ENCODE assay signal across 8 cellular contexts in the genomic region with DNA sequence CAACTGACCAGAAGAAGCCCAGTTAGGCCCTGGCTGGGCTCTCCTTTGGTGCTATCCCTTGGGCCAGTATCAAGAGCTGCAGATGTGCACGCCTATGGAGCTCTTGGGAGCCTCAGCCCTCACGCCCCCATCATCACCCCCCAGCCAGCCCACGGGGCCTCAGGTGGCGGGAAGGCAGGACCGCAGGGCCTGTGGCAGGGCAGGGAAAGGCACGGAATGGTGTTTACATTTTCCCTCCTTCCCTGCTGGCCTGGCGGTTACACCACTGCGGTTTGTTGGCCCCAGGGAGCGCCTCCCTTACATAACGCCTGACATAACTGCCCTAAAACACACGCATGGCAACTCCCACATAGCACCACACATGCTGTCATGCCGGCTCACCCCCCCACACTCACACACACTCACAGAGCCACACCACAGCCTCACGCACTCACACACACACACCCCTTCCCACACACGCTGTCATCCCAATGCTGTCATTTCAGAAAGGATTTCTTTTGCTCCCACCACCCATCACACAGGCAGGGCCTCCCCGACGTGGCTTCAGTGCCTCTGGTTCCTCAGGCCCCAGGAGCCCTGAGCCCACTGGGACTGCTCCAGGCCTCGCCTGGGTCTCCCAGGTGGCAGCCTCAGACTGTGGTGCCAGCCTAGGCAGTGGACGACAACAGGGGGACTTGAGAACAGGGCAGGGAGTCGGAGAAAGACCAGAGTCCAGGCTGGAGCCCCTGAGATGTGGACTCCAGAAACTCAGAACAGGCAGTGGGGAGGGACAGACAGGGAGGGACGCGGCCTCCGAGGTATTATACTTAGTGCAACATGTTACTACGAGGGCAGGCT. TPM values are rescaled to one million over a fixed set of nuclear protein-coding genes. Genes with fewer than 3 reads are reported as not detected.
DNase-seq lines count a peak whose midpoint lies in the region; ATAC-seq and TF ChIP-seq lines count a peak whose summit lies in the region.

No MANE protein-coding gene starts in this region.

- peak overlapping the region; percentile 34 for H4K91ac ChIP-seq in mesenchymal stem cell (ENCODE audit: low read length)

- peak overlapping the region in 1 of 2 experiments; percentile 1 for H2BK12ac ChIP-seq in mesenchymal stem cell (ENCODE audit: low read length in 2 of 2)

- TF ChIP-seq CTCF in ascending aorta (IDR thresholded peaks at IDR 0.05) (no peak), upper lobe of right lung (IDR thresholded peaks at IDR 0.05) (no peak)

- intact Hi-C loops in ascending aorta (cut with DNase I) = no loop called here
- intact Hi-C loops in upper lobe of right lung (cut with DNase I) = loop anchor here (10.0 kb wide), 1 partner anchor 46 kb away; no protein-coding TSS in a partner anchor

- no peaks in the 10 kb centered on the region for H3K9me3 Mint-ChIP-seq in activated T-cell treated with anti-CD3 and anti-CD28 coated beads, Interleukin-2, amount 50 U/mL, for 4 hours
- no peaks in the 10 kb centered on the region for H3K9me3 Mint-ChIP-seq in activated T-cell treated with anti-CD3 and anti-CD28 coated beads, Interleukin-2, amount 50 U/mL, for 24 hours

- 60% methylated on average over 23 of the region's 23 CpGs for WGBS in mesenchymal stem cell

- H3K27me3 ChIP-seq in ascending aorta = no peaks in the 10 kb centered on the region
- H3K27me3 ChIP-seq in mesenchymal stem cell (ENCODE audit: control insufficient read depth in 1 of 2, insufficient read depth in 1 of 2, low read length in 2 of 2) = no peaks in the 10 kb centered on the region
- no peaks in the 10 kb centered on the region for H3K27me3 ChIP-seq in upper lobe of right lung

- H3K79me1 ChIP-seq in mesenchymal stem cell (replicated peaks; ENCODE audit: low read length, poor library complexity, severe bottlenecking) = no peaks in the 10 kb centered on the region

- no peak overlapping the region for H2BK5ac ChIP-seq in mesenchymal stem cell (ENCODE audit: low read depth, low read length, poor library complexity, severe bottlenecking)

- peaks cover 35% of the 10 kb centered on the region for H3K4me1 Mint-ChIP-seq in activated T-cell treated with anti-CD3 and anti-CD28 coated beads, Interleukin-2, amount 50 U/mL, for 4 hours (ENCODE audit: low read depth)
- H3K4me1 Mint-ChIP-seq in activated T-cell treated with anti-CD3 and anti-CD28 coated beads, Interleukin-2, amount 50 U/mL, for 24 hours (ENCODE audit: low read depth) = peaks cover 32% of the 10 kb centered on the region

- H3K23ac ChIP-seq in mesenchymal stem cell (ENCODE audit: low read length in 2 of 2) = no peak overlapping the region

- peaks cover 0 to 15% of the 10 kb centered on the region in 2 donors for H3K4me1 ChIP-seq in ascending aorta
- peaks cover 15% of the 10 kb centered on the region for H3K4me1 ChIP-seq in mesenchymal stem cell (ENCODE audit: control insufficient read depth, insufficient read depth, low read depth, low read length)
- peaks cover 20% of the 10 kb centered on the region for H3K4me1 ChIP-seq in upper lobe of right lung

- no peak overlapping the region for H4K8ac ChIP-seq in mesenchymal stem cell (ENCODE audit: low read length)

- peak overlapping the region in 1 of 2 experiments; percentile 8 for H3K4ac ChIP-seq in mesenchymal stem cell (ENCODE audit: low read depth in 1 of 2, low read length in 2 of 2)

- no peak overlapping the region for H3K14ac ChIP-seq in mesenchymal stem cell (ENCODE audit: low read length in 2 of 2)

- peak; percentile 59 to 75 for ATAC-seq in activated T-cell treated with anti-CD3 and anti-CD28 coated beads, Interleukin-2, amount 50 U/mL, for 4 hours
- peak; percentile 84 for ATAC-seq in upper lobe of right lung

- no peak overlapping the region for H3K4me3 ChIP-seq in ascending aorta
- H3K4me3 ChIP-seq in mesenchymal stem cell (ENCODE audit: insufficient read depth in 1 of 2, low read depth in 1 of 2, low read length in 2 of 2) = no peak overlapping the region
- H3K4me3 ChIP-seq in upper lobe of right lung = no peak overlapping the region

- H3K4me3 Mint-ChIP-seq in activated T-cell treated with anti-CD3 and anti-CD28 coated beads, Interleukin-2, amount 50 U/mL, for 4 hours = no peak overlapping the region
- no peak overlapping the region for H3K4me3 Mint-ChIP-seq in activated T-cell treated with anti-CD3 and anti-CD28 coated beads, Interleukin-2, amount 50 U/mL, for 24 hours

- H3K36me3 ChIP-seq in ascending aorta = no peaks in the 10 kb centered on the region
- no peaks in the 10 kb centered on the region for H3K36me3 ChIP-seq in mesenchymal stem cell (ENCODE audit: control insufficient read depth in 1 of 2, insufficient read depth in 2 of 2, low read depth in 1 of 2, low read length in 2 of 2)
- H3K36me3 ChIP-seq in upper lobe of right lung = no peaks in the 10 kb centered on the region

- H2AK5ac ChIP-seq in mesenchymal stem cell (ENCODE audit: low read length, severe bottlenecking) = no peak overlapping the region

- H3K18ac ChIP-seq in mesenchymal stem cell (ENCODE audit: low read depth in 1 of 2, low read length in 2 of 2) = peak overlapping the region in 1 of 2 experiments; percentile 67

- DNase-seq in activated T-cell treated with anti-CD3 and anti-CD28 coated beads, Interleukin-2, amount 50 U/mL, for 4 hours = peak; percentile 49
- no peak for DNase-seq in activated T-cell treated with anti-CD3 and anti-CD28 coated beads, Interleukin-2, amount 50 U/mL, for 24 hours
- DNase-seq in ascending aorta (ENCODE audit: low spot score in 2 of 2) (no peak), mesenchymal stem cell (peak; percentile 86), upper lobe of right lung (peak; percentile 81), DMS53 treated with DMSO at 0.1 percent for 48 hours (lab: John Stamatoyannopoulos, UW; ENCODE audit: unreplicated experiment) (no peak), superior temporal gyrus (ENCODE audit: extremely low spot score) (no peak), SHP77 (lab: John Stamatoyannopoulos, UW) (no peak)

- H3K36me3 Mint-ChIP-seq in activated T-cell treated with anti-CD3 and anti-CD28 coated beads, Interleukin-2, amount 50 U/mL, for 4 hours (ENCODE audit: insufficient read depth) = peaks cover 2% of the 10 kb centered on the region
- no peaks in the 10 kb centered on the region for H3K36me3 Mint-ChIP-seq in activated T-cell treated with anti-CD3 and anti-CD28 coated beads, Interleukin-2, amount 50 U/mL, for 24 hours (ENCODE audit: low read depth)

- H3K27me3 Mint-ChIP-seq in activated T-cell treated with anti-CD3 and anti-CD28 coated beads, Interleukin-2, amount 50 U/mL, for 4 hours (ENCODE audit: low read depth) = no peaks in the 10 kb centered on the region
- no peaks in the 10 kb centered on the region for H3K27me3 Mint-ChIP-seq in activated T-cell treated with anti-CD3 and anti-CD28 coated beads, Interleukin-2, amount 50 U/mL, for 24 hours

- H3K9me3 ChIP-seq in ascending aorta (no peaks in the 10 kb centered on the region), mesenchymal stem cell (ENCODE audit: control insufficient read depth, low read length) (no peaks in the 10 kb centered on the region), upper lobe of right lung (no peaks in the 10 kb centered on the region)

- H3K4me2 ChIP-seq in mesenchymal stem cell (ENCODE audit: low read length, poor library complexity, severe bottlenecking) = no peak overlapping the region

- H3K27ac Mint-ChIP-seq in activated T-cell treated with anti-CD3 and anti-CD28 coated beads, Interleukin-2, amount 50 U/mL, for 24 hours = no peak overlapping the region

- H3K9ac ChIP-seq in mesenchymal stem cell (ENCODE audit: low read length) = no peak overlapping the region

- peak overlapping the region; percentile 8 to 40 for H3K27ac ChIP-seq in ascending aorta
- no peak overlapping the region for H3K27ac ChIP-seq in mesenchymal stem cell (ENCODE audit: low read length, poor library complexity, severe bottlenecking)
- peak overlapping the region; percentile 65 for H3K27ac ChIP-seq in upper lobe of right lung

- no peak overlapping the region for H2BK15ac ChIP-seq in mesenchymal stem cell (ENCODE audit: low read depth, poor library complexity, severe bottlenecking)

- no peak overlapping the region for H2BK120ac ChIP-seq in mesenchymal stem cell (ENCODE audit: low read depth, low read length)

- no peak overlapping the region for H2AFZ ChIP-seq in mesenchymal stem cell (ENCODE audit: low read depth, low read length)

RNA-seq across cellular contexts. Expression of gene ZFP36L2, which starts 15.7 kb away (rescaled TPM):
- total RNA-seq in activated T-cell treated with anti-CD3 and anti-CD28 coated beads, Interleukin-2, amount 50 U/mL, for 4 hours = 10 to 100 TPM; 67.7 to 81.4 (median 75.5) TPM
- total RNA-seq in ascending aorta (148 TPM), upper lobe of right lung (139 TPM)
- 88.2 TPM for polyA plus RNA-seq in mesenchymal stem cell (2013, experiment 1 of 2)
- polyA plus RNA-seq in mesenchymal stem cell (2013, experiment 2 of 2) = 85.9 TPM

Comparison
In these comparisons a context has a peak if more than half of its experiments do, and no peak if none do; other contexts are left out.
1. DNase-seq: peak in activated T-cell treated with anti-CD3 and anti-CD28 coated beads, Interleukin-2, amount 50 U/mL, for 4 hours (single experiment), mesenchymal stem cell (single experiment) and upper lobe of right lung (single experiment); none in activated T-cell treated with anti-CD3 and anti-CD28 coated beads, Interleukin-2, amount 50 U/mL, for 24 hours (single experiment), ascending aorta (0 of 2), DMS53 treated with DMSO at 0.1 percent for 48 hours (single experiment), superior temporal gyrus (single experiment) and SHP77 (0 of 2).